Comparison of ENCODE assay signal across 18 cellular contexts in genomic region chr2:148670773-148671172, GRCh38. TPM values are rescaled to one million over a fixed set of nuclear protein-coding genes. Genes with fewer than 3 reads are reported as not detected.
DNase-seq lines count a peak whose midpoint lies in the region; ATAC-seq and TF ChIP-seq lines count a peak whose summit lies in the region.
"Had no signal": no experiment of that assay in that cellular context is flagged by ENCODE, and none has a peak within 500 bp of the region (broad histone marks: within the 10 kb centered on the region; RNA-seq: fewer than 3 reads in every experiment).

No MANE protein-coding gene starts in this region.

- no peak overlapping the region for H3K9ac ChIP-seq in endodermal cell (ENCODE audit: extremely low read depth, low read length, poor library complexity, severe bottlenecking)

- WGBS in endodermal cell (ENCODE audit: insufficient coverage in 1 of 2, insufficient read length in 1 of 2), 2 experiments = 88 to 100% methylated on average over 1 of the region's 1 CpG

- H3K27ac ChIP-seq in CD4-positive, CD25-positive, alpha-beta regulatory T cell (ENCODE audit: insufficient read depth, low read length, poor library complexity, severe bottlenecking) = no peak overlapping the region
- no peak overlapping the region for H3K27ac ChIP-seq in endodermal cell (ENCODE audit: low read depth, low read length)
- H3K27ac ChIP-seq: body of pancreas, right atrium auricular region, transverse colon had no signal

- H3K27me3 Mint-ChIP-seq in CD4-positive, CD25-positive, alpha-beta regulatory T cell = no peaks in the 10 kb centered on the region
- H3K27me3 Mint-ChIP-seq in activated T-helper 17 cell treated with anti-CD3 and anti-CD28 coated beads, Interleukin-2, amount 50 U/mL, for 72 hours = no peaks in the 10 kb centered on the region
- no peaks in the 10 kb centered on the region for H3K27me3 Mint-ChIP-seq in mesothelial cell of epicardium (ENCODE audit: low read depth)
- no peaks in the 10 kb centered on the region for H3K27me3 Mint-ChIP-seq in endodermal cell (ENCODE audit: insufficient read depth)
- H3K27me3 Mint-ChIP-seq: activated CD4-positive, alpha-beta T cell treated with anti-CD3 and anti-CD28 coated beads, Interleukin-2, amount 10 ng/mL, durations not matched to agents 24 days and 14 days had no signal

- peak overlapping the region in 3 of 4 donors; percentile 36 to 70 (median 67) for H3K4me3 Mint-ChIP-seq in CD4-positive, CD25-positive, alpha-beta regulatory T cell
- peak overlapping the region; percentile 27 for H3K4me3 Mint-ChIP-seq in activated T-helper 17 cell treated with anti-CD3 and anti-CD28 coated beads, Interleukin-2, amount 50 U/mL, for 72 hours
- H3K4me3 Mint-ChIP-seq in mesothelial cell of epicardium = no peak overlapping the region
- no peak overlapping the region for H3K4me3 Mint-ChIP-seq in endodermal cell
- H3K4me3 Mint-ChIP-seq: activated CD4-positive, alpha-beta T cell treated with anti-CD3 and anti-CD28 coated beads, Interleukin-2, amount 10 ng/mL, durations not matched to agents 24 days and 14 days; T-helper 2 cell treated with Interferon-gamma antibody and Interleukin-4, amounts not matched to agents 5 μg/mL and 100 μg/mL, for 36 hours had no signal

- H3K9me3 ChIP-seq in CD4-positive, CD25-positive, alpha-beta regulatory T cell (ENCODE audit: control insufficient read depth in 2 of 2, low read length in 2 of 2) = peaks cover 0 to 5% of the 10 kb centered on the region in 2 experiments
- H3K9me3 ChIP-seq in endodermal cell (ENCODE audit: control insufficient read depth, low read length) = no peaks in the 10 kb centered on the region
- H3K9me3 ChIP-seq: body of pancreas, right atrium auricular region had no signal

- TF ChIP-seq CTCF in mesothelial cell of epicardium (IDR thresholded peaks at IDR 0.05; ENCODE audit: unreplicated experiment) (no peak), endodermal cell (conservative IDR thresholded peaks at IDR 0.05) (no peak)

- H3K36me3 ChIP-seq in CD4-positive, CD25-positive, alpha-beta regulatory T cell (ENCODE audit: control insufficient read depth, insufficient read depth, low read length) = no peaks in the 10 kb centered on the region
- no peaks in the 10 kb centered on the region for H3K36me3 ChIP-seq in endodermal cell (ENCODE audit: control insufficient read depth, insufficient read depth, low read length)
- H3K36me3 ChIP-seq: right atrium auricular region, transverse colon had no signal

- DNase-seq in CD4-positive, CD25-positive, alpha-beta regulatory T cell = no peak
- DNase-seq in HCEC 1CT (peak; percentile 59), mesothelial cell of epicardium (ENCODE audit: low spot score in 2 of 2, unreplicated experiment in 2 of 2) (no peak), DMS153 treated with DMSO at 0.1 percent for 48 hours (lab: John Stamatoyannopoulos, UW; ENCODE audit: unreplicated experiment) (no peak), endodermal cell (no peak)
- DNase-seq: activated CD4-positive, alpha-beta T cell treated with anti-CD3 and anti-CD28 coated beads, Interleukin-2, amount 10 ng/mL, durations not matched to agents 24 days and 14 days; body of pancreas; NCI-H1105; NK-92 treated with Interleukin-12 subunit alpha and Interleukin-12 subunit beta, amount 100 ng/mL, for 24 hours; SHP77; stimulated activated CD4-positive, alpha-beta T cell treated with anti-CD3 and anti-CD28 coated beads, Interleukin-4, amount 100 ng/mL, for 24 hours; transverse colon had no signal

- peaks cover 36% of the 10 kb centered on the region for H3K4me1 ChIP-seq in CD4-positive, CD25-positive, alpha-beta regulatory T cell (ENCODE audit: control insufficient read depth, insufficient read depth, low read length, poor library complexity, severe bottlenecking)
- no peaks in the 10 kb centered on the region for H3K4me1 ChIP-seq in endodermal cell (ENCODE audit: control insufficient read depth, insufficient read depth, low read length)

- H3K27ac Mint-ChIP-seq in CD4-positive, CD25-positive, alpha-beta regulatory T cell = no peak overlapping the region
- H3K27ac Mint-ChIP-seq in activated T-helper 17 cell treated with anti-CD3 and anti-CD28 coated beads, Interleukin-2, amount 50 U/mL, for 72 hours = no peak overlapping the region
- peak overlapping the region; percentile 36 for H3K27ac Mint-ChIP-seq in mesothelial cell of epicardium
- no peak overlapping the region for H3K27ac Mint-ChIP-seq in endodermal cell
- H3K27ac Mint-ChIP-seq: activated CD4-positive, alpha-beta T cell treated with anti-CD3 and anti-CD28 coated beads, Interleukin-2, amount 10 ng/mL, durations not matched to agents 24 days and 14 days; activated T-helper 2 cell treated with anti-CD3 and anti-CD28 coated beads, Interferon-gamma antibody, Interleukin-2, Interleukin-4, amounts not matched to agents 10 μg/mL and 5 μg/mL and 100 μg/mL, durations not matched to agents 14 hours and 24 hours and 36 hours; T-helper 2 cell treated with Interferon-gamma antibody and Interleukin-4, amounts not matched to agents 5 μg/mL and 100 μg/mL, for 36 hours had no signal

- peaks cover 13% of the 10 kb centered on the region for H3K36me3 Mint-ChIP-seq in CD4-positive, CD25-positive, alpha-beta regulatory T cell
- H3K36me3 Mint-ChIP-seq in activated T-helper 17 cell treated with anti-CD3 and anti-CD28 coated beads, Interleukin-2, amount 50 U/mL, for 72 hours (ENCODE audit: low read depth) = no peaks in the 10 kb centered on the region
- peaks cover 11% of the 10 kb centered on the region for H3K36me3 Mint-ChIP-seq in mesothelial cell of epicardium
- peaks cover 4% of the 10 kb centered on the region for H3K36me3 Mint-ChIP-seq in endodermal cell (ENCODE audit: low read depth)

- ATAC-seq in CD4-positive, CD25-positive, alpha-beta regulatory T cell (ENCODE audit: low read depth in 2 of 2) = no peak
- ATAC-seq in activated T-helper 17 cell treated with anti-CD3 and anti-CD28 coated beads, Interleukin-2, amount 50 U/mL, for 72 hours (replicated peaks) = peak; percentile 69
- no peak for ATAC-seq in esophagus mucosa
- ATAC-seq in GM18498 (IDR thresholded peaks at IDR 0.05; ENCODE audit: unreplicated experiment) = no peak
- ATAC-seq: body of pancreas had no signal

- H3K9me3 Mint-ChIP-seq in CD4-positive, CD25-positive, alpha-beta regulatory T cell = peaks cover 0 to 9% (median 3%) of the 10 kb centered on the region in 7 donors
- H3K9me3 Mint-ChIP-seq in activated T-helper 17 cell treated with anti-CD3 and anti-CD28 coated beads, Interleukin-2, amount 50 U/mL, for 72 hours = no peaks in the 10 kb centered on the region
- peaks cover 9% of the 10 kb centered on the region for H3K9me3 Mint-ChIP-seq in mesothelial cell of epicardium
- H3K9me3 Mint-ChIP-seq in endodermal cell = no peaks in the 10 kb centered on the region

- H3K27me3 ChIP-seq in CD4-positive, CD25-positive, alpha-beta regulatory T cell (ENCODE audit: control insufficient read depth, insufficient read depth, low read length) = no peaks in the 10 kb centered on the region
- H3K27me3 ChIP-seq in endodermal cell (ENCODE audit: control insufficient read depth, insufficient read depth, low read length, poor library complexity, severe bottlenecking) = no peaks in the 10 kb centered on the region
- H3K27me3 ChIP-seq: body of pancreas, right atrium auricular region, transverse colon had no signal

- H3K4me1 Mint-ChIP-seq in CD4-positive, CD25-positive, alpha-beta regulatory T cell = peaks cover 59 to 87% (median 74%) of the 10 kb centered on the region in 4 donors
- peaks cover 58% of the 10 kb centered on the region for H3K4me1 Mint-ChIP-seq in activated T-helper 17 cell treated with anti-CD3 and anti-CD28 coated beads, Interleukin-2, amount 50 U/mL, for 72 hours
- H3K4me1 Mint-ChIP-seq in mesothelial cell of epicardium (peaks cover 21% of the 10 kb centered on the region), endodermal cell (peaks cover 29% of the 10 kb centered on the region)

- no peak overlapping the region for H3K4me3 ChIP-seq in CD4-positive, CD25-positive, alpha-beta regulatory T cell (ENCODE audit: low read depth, low read length)
- no peak overlapping the region for H3K4me3 ChIP-seq in endodermal cell (ENCODE audit: low read length)
- H3K4me3 ChIP-seq: body of pancreas, right atrium auricular region, transverse colon had no signal

RNA-seq across cellular contexts. Expression of gene EPC2, which starts 26.2 kb away (rescaled TPM):
- 74.2 TPM for total RNA-seq in CD4-positive, CD25-positive, alpha-beta regulatory T cell
- polyA plus RNA-seq in CD4-positive, CD25-positive, alpha-beta regulatory T cell = 1 to 10 TPM; 1.8 to 3.0 (median 2.7) TPM
- total RNA-seq in activated T-helper 17 cell treated with anti-CD3 and anti-CD28 coated beads, Interleukin-2, amount 50 U/mL, for 72 hours = 10 to 100 TPM; 22.5 to 25.7 TPM
- total RNA-seq in mesothelial cell of epicardium (43.8 to 45.6 TPM (median 45.3 TPM) in 3 replicates), esophagus mucosa (16.4 TPM), endodermal cell (10 to 100 TPM; 23.0 to 32.0 TPM)
- polyA plus RNA-seq in endodermal cell (2013, experiment 1 of 2) = 23.9 TPM
- 24.6 TPM for polyA plus RNA-seq in endodermal cell (2013, experiment 2 of 2)

Comparison
In these comparisons a context has a peak if more than half of its experiments do, and no peak if none do; other contexts are left out.
1. H3K4me3 Mint-ChIP-seq: peak in CD4-positive, CD25-positive, alpha-beta regulatory T cell (3 of 4) and activated T-helper 17 cell treated with anti-CD3 and anti-CD28 coated beads, Interleukin-2, amount 50 U/mL, for 72 hours (single experiment); none in mesothelial cell of epicardium (single experiment) and endodermal cell (single experiment).